In the genomic region with DNA sequence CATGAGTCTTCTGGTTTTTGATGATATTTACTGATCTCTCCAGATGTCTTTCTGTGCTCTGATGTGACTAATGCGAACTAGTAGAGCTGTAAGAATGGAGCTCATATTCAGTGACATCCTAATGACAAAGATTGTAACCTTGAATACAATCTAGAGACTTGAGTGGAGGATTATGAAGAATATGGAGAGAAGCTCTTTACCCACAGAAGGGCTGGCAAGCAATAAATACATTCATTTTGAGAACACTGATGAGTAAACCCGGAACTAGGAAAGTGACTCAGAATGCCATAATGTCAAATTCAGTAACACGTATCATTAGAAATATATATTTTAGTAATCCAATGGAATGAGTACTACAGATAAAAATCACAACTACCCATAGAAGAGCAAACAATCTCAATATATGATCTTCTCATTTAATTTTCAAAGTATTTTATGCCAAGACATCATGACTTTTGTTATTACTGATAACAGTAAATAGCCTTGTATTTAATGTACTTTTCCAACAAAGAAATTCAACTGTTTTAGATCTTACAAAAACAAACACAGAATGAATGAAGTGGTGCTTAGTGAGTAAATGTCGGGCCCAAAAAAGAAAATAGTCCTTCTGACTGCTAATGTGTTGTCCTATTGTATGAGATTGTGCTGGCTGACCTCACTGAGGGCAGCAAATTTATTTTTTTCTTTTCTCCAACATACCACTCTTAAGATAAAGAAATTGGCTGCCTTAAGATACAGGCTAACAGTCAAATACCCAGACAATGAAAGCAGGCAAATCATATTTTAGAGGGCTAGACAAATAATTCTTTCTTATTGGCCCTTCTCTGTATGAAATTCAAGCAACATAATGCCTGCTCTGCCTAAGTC, we compare ENCODE assay signal across 9 cellular contexts. TPM values are rescaled to one million over a fixed set of nuclear protein-coding genes. Genes with fewer than 3 reads are reported as not detected.
A peak's percentile ranks its signal among the peaks of the same experiment; 100 is the strongest.
DNase-seq lines count a peak whose midpoint lies in the region; ATAC-seq and TF ChIP-seq lines count a peak whose summit lies in the region.
"Had no signal": no experiment of that assay in that cellular context is flagged by ENCODE, and none has a peak within 500 bp of the region (broad histone marks: within the 10 kb centered on the region; RNA-seq: fewer than 3 reads in every experiment).

No MANE protein-coding gene starts in this region.

- no peaks in the 10 kb centered on the region for H3K36me3 ChIP-seq in neuronal stem cell (replicated peaks in 1 of 2; ENCODE audit: control insufficient read depth in 2 of 2, insufficient read depth in 2 of 2, low read length in 2 of 2)

- H3K4me1 ChIP-seq in neuronal stem cell (ENCODE audit: control insufficient read depth in 2 of 2, insufficient read depth in 1 of 2, low read depth in 1 of 2, low read length in 2 of 2): peaks cover 0 to 2% of the 10 kb centered on the region in 2 donors
- H3K4me1 ChIP-seq: parathyroid adenoma had no signal

- TF ChIP-seq CTCF in GM13976 (IDR thresholded peaks at IDR 0.05; ENCODE audit: borderline replicate concordance, control extremely low read depth, extremely low read depth, insufficient read depth, missing control alignments): no peak

- H3K18ac ChIP-seq in neuronal stem cell (ENCODE audit: low read length): no peak overlapping the region

- H2BK5ac ChIP-seq in neuronal stem cell (ENCODE audit: low read length): no peak overlapping the region

- H3K9ac ChIP-seq in neuronal stem cell (ENCODE audit: low read depth, low read length, poor library complexity): no peak overlapping the region
- H3K9ac ChIP-seq: parathyroid adenoma had no signal

- H4K91ac ChIP-seq in neuronal stem cell (ENCODE audit: low read depth, low read length, poor library complexity): no peak overlapping the region

- H4K8ac ChIP-seq in neuronal stem cell (ENCODE audit: low read depth, low read length): no peak overlapping the region

- H3K23ac ChIP-seq in neuronal stem cell (ENCODE audit: low read depth, low read length, poor library complexity): no peak overlapping the region

- no peak overlapping the region for H3K27ac ChIP-seq in neuronal stem cell (replicated peaks; ENCODE audit: low read length)
- H3K27ac ChIP-seq: parathyroid adenoma had no signal

- no peaks in the 10 kb centered on the region for H3K79me1 ChIP-seq in neuronal stem cell (ENCODE audit: low read depth, low read length)

- no peak overlapping the region for H3K4ac ChIP-seq in neuronal stem cell (ENCODE audit: low read length)

- in situ Hi-C loops in GM13976 (cut with MboI; ENCODE audit: low sequenced_read_pairs, unreplicated experiment): no loop called here

- H2BK12ac ChIP-seq in neuronal stem cell (ENCODE audit: low read length): no peak overlapping the region

- no peak overlapping the region for H3K14ac ChIP-seq in neuronal stem cell (ENCODE audit: low read length)

- H2BK120ac ChIP-seq in neuronal stem cell (ENCODE audit: low read depth, low read length): no peak overlapping the region

- no peak overlapping the region for H2AFZ ChIP-seq in neuronal stem cell (ENCODE audit: low read length)
- H2AFZ ChIP-seq: parathyroid adenoma had no signal

- H2BK15ac ChIP-seq in neuronal stem cell (ENCODE audit: low read length): no peak overlapping the region

- H2AK5ac ChIP-seq in neuronal stem cell (ENCODE audit: low read depth, low read length): no peak overlapping the region

- H3K9me3 ChIP-seq in neuronal stem cell (replicated peaks in 1 of 2; ENCODE audit: control insufficient read depth in 2 of 2, insufficient read depth in 1 of 2, low read depth in 1 of 2, low read length in 2 of 2): no peaks in the 10 kb centered on the region

- H3K27me3 ChIP-seq in neuronal stem cell (ENCODE audit: control insufficient read depth in 3 of 3, insufficient read depth in 3 of 3, low read depth in 1 of 3, low read length in 3 of 3): peaks cover 0 to 18% (median 0%) of the 10 kb centered on the region in 3 experiments

- DNase-seq in GM13976 (ENCODE audit: low spot score) (peak; percentile 8), HT1080 (ENCODE audit: low read depth) (peak; percentile 62), fibroblast of peridontal ligament (ENCODE audit: extremely low read depth) (peak; percentile 31), C1 segment of cervical spinal cord (lab: John Stamatoyannopoulos, UW) (no peak), neuronal stem cell (ENCODE audit: low spot score) (no peak), NCI-H1092 treated with DMSO at 0.1 percent for 48 hours (lab: John Stamatoyannopoulos, UW) (no peak)
- no peak for DNase-seq in stimulated activated CD4-positive, alpha-beta T cell treated with anti-CD3 and anti-CD28 coated beads, Interleukin-4, amount 100 ng/mL, for 1 hour

- no peak overlapping the region for H3K4me2 ChIP-seq in neuronal stem cell (ENCODE audit: insufficient read depth, low read length, poor library complexity, severe bottlenecking)

- no CpG with 5 or more reads among the region's 4 CpGs for WGBS in neuronal stem cell (ENCODE audit: extremely low coverage in 2 of 2, insufficient read length in 2 of 2, insufficient replicate concordance in 1 of 2), 2 donors

- ATAC-seq in GM21717 (IDR thresholded peaks at IDR 0.05; ENCODE audit: unreplicated experiment): peak; percentile 94

- H3K4me3 ChIP-seq in neuronal stem cell (ENCODE audit: low read length in 2 of 2): no peak overlapping the region

RNA-seq across cellular contexts. Expression of a gene that starts 49.2 kb away (rescaled TPM):
- total RNA-seq in HT1080 (2014; rRNA removed; shearing (Covaris generic)): 27.0 and 34.3 TPM in 2 replicates
- polyA plus RNA-seq in HT1080 (2015; cell fraction: cytosol; rRNA removed): 17.3 and 18.0 TPM in 2 replicates
- 11.0 and 14.1 TPM in 2 replicates for polyA plus RNA-seq in HT1080 (2015; cell fraction: nucleus; rRNA removed)
- polyA plus RNA-seq in neuronal stem cell (2013, experiment 1 of 2): 17.4 TPM
- polyA plus RNA-seq in neuronal stem cell (2013, experiment 2 of 2): 16.9 TPM

Comparison
In these comparisons a context has a peak if more than half of its experiments do, and no peak if none do; other contexts are left out.
1. DNase-seq: peak in GM13976 (single experiment), HT1080 (single experiment) and fibroblast of peridontal ligament (single experiment); none in C1 segment of cervical spinal cord (0 of 14), stimulated activated CD4-positive, alpha-beta T cell treated with anti-CD3 and anti-CD28 coated beads, Interleukin-4, amount 100 ng/mL, for 1 hour (single experiment), neuronal stem cell (single experiment) and NCI-H1092 treated with DMSO at 0.1 percent for 48 hours (single experiment).